ENCODE assay signal across 8 cellular contexts in the genomic region with DNA sequence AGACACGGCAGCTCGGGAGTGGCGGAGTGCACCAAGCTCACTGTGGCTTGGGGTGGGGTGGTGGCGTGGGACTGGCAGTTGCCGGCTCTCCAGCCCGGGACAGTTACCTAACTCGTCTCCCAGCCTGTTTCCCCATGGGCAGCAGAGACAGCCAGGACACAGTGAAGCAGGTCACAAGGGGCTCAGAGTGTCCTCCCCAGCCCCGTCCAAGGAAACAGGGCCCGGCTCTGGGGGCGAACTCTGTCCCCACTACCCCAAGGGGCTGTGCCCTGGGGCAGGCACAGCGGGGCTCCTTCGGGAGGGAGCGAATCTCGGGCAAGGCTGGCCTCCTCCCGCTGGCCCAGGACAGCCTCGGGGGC. TPM values are rescaled to one million over a fixed set of nuclear protein-coding genes. Genes with fewer than 3 reads are reported as not detected.
DNase-seq lines count a peak whose midpoint lies in the region; ATAC-seq, FAIRE-seq and TF ChIP-seq lines count a peak whose summit lies in the region.

No MANE protein-coding gene starts in this region.

- no peaks in the 10 kb centered on the region for H3K79me1 ChIP-seq in H1 (ENCODE audit: low read depth, low read length)

- H3K4ac ChIP-seq in H1 (replicated peaks; ENCODE audit: insufficient read length, low read depth, low read length), result no peak overlapping the region

- H3K4me1 Mint-ChIP-seq in natural killer cell treated with Interleukin-12 subunit alpha and Interleukin-12 subunit beta and Interleukin-15 and Interleukin-18, amount 100 ng/mL, for 72 hours (ENCODE audit: low read depth in 2 of 2), result peaks cover 9 to 10% of the 10 kb centered on the region in 2 donors

- H3K23me2 ChIP-seq in H1 (ENCODE audit: low read depth, low read length), result peaks cover 6% of the 10 kb centered on the region; the same call in 1 of the 2 replicates

- no peaks in the 10 kb centered on the region for H3K36me3 Mint-ChIP-seq in natural killer cell treated with Interleukin-12 subunit alpha and Interleukin-12 subunit beta and Interleukin-15 and Interleukin-18, amount 100 ng/mL, for 72 hours

- no peak for TF ChIP-seq CTCF in H1 (IDR thresholded peaks at IDR 0.05; ENCODE audit: control extremely low read depth in 1 of 3, insufficient read depth in 1 of 3, low read depth in 1 of 3, low read length in 3 of 3)

- no peak overlapping the region for H2BK120ac ChIP-seq in H1 (replicated peaks; ENCODE audit: low read depth, low read length)

- TF ChIP-seq RAD21 in H1 (IDR thresholded peaks at IDR 0.05 in 1 of 2, conservative IDR thresholded peaks at IDR 0.05 in 1 of 2; ENCODE audit: low read depth in 2 of 2, low read length in 2 of 2), result no peak

- H3K56ac ChIP-seq in H1 (replicated peaks; ENCODE audit: insufficient read length, low read depth, low read length), result no peak overlapping the region

- no peak overlapping the region for H4K5ac ChIP-seq in H1 (ENCODE audit: insufficient read length, low read depth, low read length)

- H3K18ac ChIP-seq in H1 (ENCODE audit: extremely low read depth, low read length), result no peak overlapping the region; the same call in 1 of the 2 replicates

- H4K8ac ChIP-seq in H1 (ENCODE audit: extremely low read depth, insufficient read depth, low read length), result peak overlapping the region; percentile 87

- H3K4me2 ChIP-seq in H1 (ENCODE audit: insufficient read depth in 1 of 2, low read depth in 2 of 2, low read length in 2 of 2), result peak overlapping the region; percentile 77 to 79

- H3K4me3 ChIP-seq in H1 (ENCODE audit: extremely low read depth in 1 of 4, insufficient read depth in 2 of 4, low read depth in 3 of 4, low read length in 4 of 4), result peak overlapping the region; percentile 40 to 72 (median 58)

- POLR2A ChIA-PET in H1 (lab: Charles Lee; ENCODE audit: partially characterized antibody), result interaction anchor here (0.6 to 2.6 kb wide), 2 partner anchors 119 to 169 kb away, joined by 3 to 9 read pairs; no protein-coding TSS in a partner anchor

- peak; percentile 35 for DNase-seq in EH (ENCODE audit: low read depth)
- peak in 1 of 2 experiments; percentile 58 for DNase-seq in H1 (ENCODE audit: low read depth in 1 of 2, low spot score in 2 of 2)
- no peak for DNase-seq in natural killer cell treated with Interleukin-12 subunit alpha and Interleukin-12 subunit beta and Interleukin-15 and Interleukin-18, amount 100 ng/mL, for 72 hours (ENCODE audit: low spot score)
- no peak for DNase-seq in cerebellum (ENCODE audit: low spot score)
- DNase-seq in NCI-H2196 (lab: John Stamatoyannopoulos, UW; ENCODE audit: unreplicated experiment), result no peak
- no peak for DNase-seq in SW 1271 (lab: John Stamatoyannopoulos, UW)

- WGBS in H1 (ENCODE audit: extremely low coverage in 1 of 2, insufficient coverage in 1 of 2, insufficient read length in 1 of 2, insufficient replicate concordance in 2 of 2, low coverage in 1 of 2, low lambda C conversion rate in 2 of 2, missing lambda C conversion rate in 1 of 2), 2 experiments, result 64% methylated on average over 9 of the region's 16 CpGs; no CpG with 5 or more reads in 1 of the 2 experiments

- no peak overlapping the region for H2BK15ac ChIP-seq in H1 (ENCODE audit: low read length)

- H3K4me3 Mint-ChIP-seq in natural killer cell treated with Interleukin-12 subunit alpha and Interleukin-12 subunit beta and Interleukin-15 and Interleukin-18, amount 100 ng/mL, for 72 hours, result peak overlapping the region; percentile 85

- no peak for TF ChIP-seq EP300 in H1 (IDR thresholded peaks at IDR 0.05; ENCODE audit: borderline replicate concordance in 1 of 2, low read depth in 2 of 2, low read length in 2 of 2)

- H3K4me1 ChIP-seq in H1 (replicated peaks in 1 of 4; ENCODE audit: control insufficient read depth in 3 of 4, insufficient read depth in 4 of 4, low read length in 3 of 4), result peaks cover 0 to 9% (median 7%) of the 10 kb centered on the region in 4 experiments; a peak in 5 of 7 replicates

- H3K9ac ChIP-seq in H1 (replicated peaks in 1 of 4; ENCODE audit: extremely low read depth in 1 of 4, low read depth in 3 of 4, low read length in 3 of 4), result no peak overlapping the region; a peak in 1 of 7 replicates

- H3K9me3 ChIP-seq in KOPT-K1 (ENCODE audit: insufficient read depth, low read length, poor library complexity, severe bottlenecking) (no peaks in the 10 kb centered on the region), H1 (ENCODE audit: insufficient read depth in 2 of 2, low read depth in 1 of 2, low read length in 1 of 2) (no peaks in the 10 kb centered on the region)

- H3K27ac ChIP-seq in KOPT-K1 (ENCODE audit: low read depth, low read length, poor library complexity, severe bottlenecking) (peak overlapping the region; percentile 56), H1 (ENCODE audit: low read depth, low read length) (no peak overlapping the region)

- no peak overlapping the region for H2BK20ac ChIP-seq in H1 (ENCODE audit: low read length)

- CTCF ChIA-PET in H1 (lab: Charles Lee; ENCODE audit: partially characterized antibody), result interaction anchor here (0.5 to 3.8 kb wide), 5 partner anchors 14 to 808 kb away, joined by 3 to 18 read pairs (median 3); no protein-coding TSS in a partner anchor

- peaks cover 0 to 14% (median 11%) of the 10 kb centered on the region in 4 experiments; a peak in 5 of 7 replicates for H3K27me3 ChIP-seq in H1 (replicated peaks in 1 of 4; ENCODE audit: control insufficient read depth in 3 of 4, extremely low read depth in 1 of 4, insufficient read depth in 3 of 4, low read length in 3 of 4)

- H4K91ac ChIP-seq in H1 (replicated peaks; ENCODE audit: insufficient read length, low read length), result no peak overlapping the region

- H3K23ac ChIP-seq in H1 (ENCODE audit: insufficient read length), result no peak overlapping the region

- H4K20me1 ChIP-seq in H1 (replicated peaks in 1 of 2; ENCODE audit: control insufficient read depth in 1 of 2, insufficient read depth in 2 of 2, low read length in 2 of 2), result peaks cover 0 to 5% of the 10 kb centered on the region in 2 experiments

- no peak overlapping the region for H2BK5ac ChIP-seq in H1 (ENCODE audit: low read depth, low read length)

- no peak overlapping the region for H2BK12ac ChIP-seq in H1 (ENCODE audit: low read depth, low read length)

- no peak for ATAC-seq in natural killer cell treated with Interleukin-12 subunit alpha and Interleukin-12 subunit beta and Interleukin-15 and Interleukin-18, amount 100 ng/mL, for 72 hours
- no peak for ATAC-seq in GM21619 (IDR thresholded peaks at IDR 0.05; ENCODE audit: unreplicated experiment)

- no peaks in the 10 kb centered on the region for H3K79me2 ChIP-seq in H1 (ENCODE audit: control insufficient read depth in 1 of 2, insufficient read depth in 2 of 2, low read length in 2 of 2)

- no peaks in the 10 kb centered on the region for H3K27me3 Mint-ChIP-seq in natural killer cell treated with Interleukin-12 subunit alpha and Interleukin-12 subunit beta and Interleukin-15 and Interleukin-18, amount 100 ng/mL, for 72 hours

- TF ChIP-seq POLR2A in H1 (IDR thresholded peaks at IDR 0.05; ENCODE audit: control extremely low read depth in 1 of 2, low read depth in 2 of 2, low read length in 2 of 2), result no peak

- no peak overlapping the region for H2AFZ ChIP-seq in H1 (ENCODE audit: low read length)

- no peak overlapping the region for H2AK5ac ChIP-seq in H1 (ENCODE audit: low read depth, low read length)

- no peak for FAIRE-seq in H1 (lab: Jason Lieb, UNC)

- H3K36me3 ChIP-seq in KOPT-K1 (ENCODE audit: insufficient read depth, low read length) (no peaks in the 10 kb centered on the region), H1 (ENCODE audit: control insufficient read depth in 2 of 4, insufficient read depth in 4 of 4, low read length in 3 of 4) (no peaks in the 10 kb centered on the region)

- peak overlapping the region in 1 of 2 donors; percentile 47 for H3K27ac Mint-ChIP-seq in natural killer cell treated with Interleukin-12 subunit alpha and Interleukin-12 subunit beta and Interleukin-15 and Interleukin-18, amount 100 ng/mL, for 72 hours

- H3K14ac ChIP-seq in H1 (ENCODE audit: insufficient read length), result no peak overlapping the region

- H3K9me3 Mint-ChIP-seq in natural killer cell treated with Interleukin-12 subunit alpha and Interleukin-12 subunit beta and Interleukin-15 and Interleukin-18, amount 100 ng/mL, for 72 hours, result no peaks in the 10 kb centered on the region

TF ChIP-seq in H1, 55 proteins besides CTCF, POLR2A, EP300 and RAD21:
- TF ChIP-seq SUZ12 (IDR thresholded peaks at IDR 0.05; ENCODE audit: low read length) (peak; percentile 6; the same call in 1 of the 2 replicates), CBX5 (IDR thresholded peaks at IDR 0.05; ENCODE audit: low read depth, low read length) (no peak)

RNA-seq across cellular contexts. Expression of gene GPR157, which starts 0.8 kb away (rescaled TPM):
- 9.8 and 11.0 TPM in 2 replicates for total RNA-seq in H1 (2021; fragmentation: NEBNext Ultra II Directional; extraction: Animal tissue kit (Norgen Biotek cat#: 25700))
- polyA plus RNA-seq in H1 (2011; rRNA removed), result 1.0 and 17.5 TPM in 2 replicates
- polyA plus RNA-seq in H1 (2011; cell fraction: cytosol; rRNA removed), result 0.96 TPM
- 1.7 TPM for polyA plus RNA-seq in H1 (2011; cell fraction: nucleus; rRNA removed)
- 1.3 to 13.1 TPM (median 7.2 TPM) in 4 replicates for polyA plus RNA-seq in H1 (2012, experiment 1 of 2)
- polyA plus RNA-seq in H1 (2012, experiment 2 of 2), result 28.8 TPM
- polyA plus RNA-seq in H1 (2013, experiment 1 of 2), result 1.3 TPM
- polyA plus RNA-seq in H1 (2013, experiment 2 of 2), result 4.2 TPM
- 1.0 and 2.2 TPM in 2 replicates for polyA minus RNA-seq in H1 (2011; rRNA and poly(A)+ RNA removed)
- 5.6 TPM for polyA minus RNA-seq in H1 (2011; cell fraction: cytosol; rRNA and poly(A)+ RNA removed)
- 3.2 TPM for polyA minus RNA-seq in H1 (2011; cell fraction: nucleus; rRNA and poly(A)+ RNA removed)
- 1 to 10 TPM; 1.6 to 2.9 TPM for total RNA-seq in natural killer cell treated with Interleukin-12 subunit alpha and Interleukin-12 subunit beta and Interleukin-15 and Interleukin-18, amount 100 ng/mL, for 72 hours
- total RNA-seq in cerebellum, result 0.45 TPM

RNA-seq across cellular contexts. Expression of gene SLC2A5, which starts 58.7 kb away (rescaled TPM):
- not detected in 2 replicates for total RNA-seq in H1 (2021; fragmentation: NEBNext Ultra II Directional; extraction: Animal tissue kit (Norgen Biotek cat#: 25700))
- polyA plus RNA-seq in H1 (2011; rRNA removed), result 0.12 and 0.14 TPM in 2 replicates
- 0.12 TPM for polyA plus RNA-seq in H1 (2011; cell fraction: cytosol; rRNA removed)
- 0.27 TPM for polyA plus RNA-seq in H1 (2011; cell fraction: nucleus; rRNA removed)
- polyA plus RNA-seq in H1 (2012, experiment 1 of 2), result 0.06 to 0.08 TPM (median 0.08 TPM) in 3 of 4 replicates, not detected in the other
- polyA plus RNA-seq in H1 (2012, experiment 2 of 2), result not detected
- 0.06 TPM for polyA plus RNA-seq in H1 (2013, experiment 1 of 2)
- polyA plus RNA-seq in H1 (2013, experiment 2 of 2), result 0.04 TPM
- 0.03 and 0.07 TPM in 2 replicates for polyA minus RNA-seq in H1 (2011; rRNA and poly(A)+ RNA removed)
- polyA minus RNA-seq in H1 (2011; cell fraction: cytosol; rRNA and poly(A)+ RNA removed), result not detected
- polyA minus RNA-seq in H1 (2011; cell fraction: nucleus; rRNA and poly(A)+ RNA removed), result 0.10 TPM
- total RNA-seq in natural killer cell treated with Interleukin-12 subunit alpha and Interleukin-12 subunit beta and Interleukin-15 and Interleukin-18, amount 100 ng/mL, for 72 hours, result not detected
- 1.2 TPM for total RNA-seq in cerebellum
